8 cellular contexts compared by ENCODE assay signal in the genomic region with DNA sequence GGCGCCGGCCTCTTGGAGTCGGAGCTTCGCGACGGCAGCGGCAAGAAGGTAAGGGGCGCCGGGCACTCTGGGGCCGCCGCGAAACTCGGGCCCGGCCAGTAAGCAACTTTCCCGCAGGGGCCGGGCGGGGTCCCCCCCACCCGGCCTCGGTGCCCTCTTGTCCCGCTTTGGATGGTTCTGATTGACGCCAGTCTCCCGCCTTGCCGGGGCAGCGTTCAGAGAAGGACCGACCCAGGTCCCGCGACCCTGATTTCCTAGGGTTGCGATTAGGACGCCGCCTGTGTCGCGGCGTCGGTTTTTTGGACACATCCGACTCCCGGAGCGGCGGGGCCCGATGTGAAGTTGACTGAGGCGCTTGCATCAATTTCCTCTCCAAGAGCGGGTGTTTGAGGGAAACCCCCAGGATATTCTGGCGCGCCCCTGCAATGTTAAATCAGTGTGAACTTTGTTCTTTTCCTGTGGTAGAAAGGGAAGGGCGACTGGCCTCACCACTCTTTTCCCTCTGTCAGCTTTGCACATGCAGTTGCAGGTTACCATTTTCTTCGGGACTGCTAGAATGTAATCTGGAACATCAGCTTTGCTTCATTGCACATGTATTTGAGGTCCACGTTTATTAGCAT. TPM values are rescaled to one million over a fixed set of nuclear protein-coding genes. Genes with fewer than 3 reads are reported as not detected.
A peak's percentile ranks its signal among the peaks of the same experiment; 100 is the strongest.
DNase-seq lines count a peak whose midpoint lies in the region; ATAC-seq, FAIRE-seq and TF ChIP-seq lines count a peak whose summit lies in the region.

No MANE protein-coding gene starts in this region.

- WGBS in iPS DF 6.9 (ENCODE audit: insufficient coverage, insufficient read length): no CpG with 5 or more reads among the region's 46 CpGs

- peak overlapping the region; percentile 96 for H3K4me2 ChIP-seq in skeletal muscle satellite cell (ENCODE audit: low read length)

- H3K9ac ChIP-seq in adipocyte (ENCODE audit: low read length) (peak overlapping the region; percentile 86), skeletal muscle satellite cell (ENCODE audit: low read depth, low read length) (peak overlapping the region; percentile 86)

- H3K4me1 ChIP-seq in RWPE2 (ENCODE audit: insufficient read depth, poor library complexity, severe bottlenecking): peaks cover 15% of the 10 kb centered on the region
- H3K4me1 ChIP-seq in adipocyte (ENCODE audit: control insufficient read depth, insufficient read depth, low read length): peaks cover 21% of the 10 kb centered on the region
- H3K4me1 ChIP-seq in iPS DF 6.9 (ENCODE audit: control insufficient read depth, insufficient read depth, low read length): no peaks in the 10 kb centered on the region
- peaks cover 12% of the 10 kb centered on the region for H3K4me1 ChIP-seq in skeletal muscle satellite cell (ENCODE audit: control insufficient read depth, insufficient read depth, low read length)

- H3K9me3 ChIP-seq in RWPE2 (ENCODE audit: severe bottlenecking) (no peaks in the 10 kb centered on the region), adipocyte (ENCODE audit: control insufficient read depth, low read length) (no peaks in the 10 kb centered on the region), iPS DF 6.9 (ENCODE audit: control insufficient read depth, insufficient read depth, low read length) (no peaks in the 10 kb centered on the region), skeletal muscle satellite cell (replicated peaks; ENCODE audit: low read length) (no peaks in the 10 kb centered on the region)

- no peak for ATAC-seq in RWPE2 (ENCODE audit: low read depth)
- ATAC-seq in HG03460 (IDR thresholded peaks at IDR 0.05; ENCODE audit: unreplicated experiment): no peak

- DNase-seq in GM19239 (ENCODE audit: insufficient read length, low spot score): no peak
- no peak for DNase-seq in RWPE2 (ENCODE audit: low spot score)
- peak; percentile 36 for DNase-seq in adipocyte (ENCODE audit: low read depth)
- no peak for DNase-seq in iPS DF 6.9 (ENCODE audit: low read depth, low spot score)
- no peak for DNase-seq in D341Med (ENCODE audit: low spot score)
- no peak for DNase-seq in iPS-NIHi7 (ENCODE audit: extremely low spot score)

- TF ChIP-seq CTCF in RWPE2 (IDR thresholded peaks at IDR 0.05; ENCODE audit: poor library complexity, severe bottlenecking): no peak

- FAIRE-seq in GM19239 (lab: Jason Lieb, UNC): peak; percentile 79

- no peaks in the 10 kb centered on the region for H3K36me3 ChIP-seq in RWPE2 (ENCODE audit: low read depth)
- no peaks in the 10 kb centered on the region for H3K36me3 ChIP-seq in adipocyte (ENCODE audit: control insufficient read depth, insufficient read depth, low read length, severe bottlenecking)
- no peaks in the 10 kb centered on the region for H3K36me3 ChIP-seq in iPS DF 6.9 (ENCODE audit: control insufficient read depth, insufficient read depth, low read length)
- no peaks in the 10 kb centered on the region for H3K36me3 ChIP-seq in skeletal muscle satellite cell (ENCODE audit: insufficient read depth, low read length)

- H3K4me3 ChIP-seq in RWPE2 (ENCODE audit: severe bottlenecking): peak overlapping the region; percentile 90
- peak overlapping the region; percentile 92 for H3K4me3 ChIP-seq in adipocyte (ENCODE audit: low read length)
- H3K4me3 ChIP-seq in iPS DF 6.9 (ENCODE audit: low read length): peak overlapping the region; percentile 59; the same call in 1 of the 2 replicates
- H3K4me3 ChIP-seq in skeletal muscle satellite cell (ENCODE audit: low read length): peak overlapping the region; percentile 91

- H3K27ac ChIP-seq in RWPE2 (ENCODE audit: poor library complexity, severe bottlenecking) (peak overlapping the region; percentile 60), iPS DF 6.9 (ENCODE audit: low read length) (no peak overlapping the region)

- H3K27me3 ChIP-seq in RWPE2 (ENCODE audit: insufficient read depth, poor library complexity, severe bottlenecking) (no peaks in the 10 kb centered on the region), adipocyte (replicated peaks; ENCODE audit: control insufficient read depth, insufficient read depth, low read length) (no peaks in the 10 kb centered on the region), iPS DF 6.9 (ENCODE audit: control insufficient read depth, insufficient read depth, low read length) (peaks cover 15% of the 10 kb centered on the region), skeletal muscle satellite cell (ENCODE audit: control insufficient read depth, insufficient read depth, low read length) (no peaks in the 10 kb centered on the region)

RNA-seq across cellular contexts. Expression of a gene that starts 0.8 kb away (rescaled TPM):
- 17.0 and 17.5 TPM in 2 replicates for total RNA-seq in skeletal muscle satellite cell (2012; rRNA removed)
